In the genomic region with DNA sequence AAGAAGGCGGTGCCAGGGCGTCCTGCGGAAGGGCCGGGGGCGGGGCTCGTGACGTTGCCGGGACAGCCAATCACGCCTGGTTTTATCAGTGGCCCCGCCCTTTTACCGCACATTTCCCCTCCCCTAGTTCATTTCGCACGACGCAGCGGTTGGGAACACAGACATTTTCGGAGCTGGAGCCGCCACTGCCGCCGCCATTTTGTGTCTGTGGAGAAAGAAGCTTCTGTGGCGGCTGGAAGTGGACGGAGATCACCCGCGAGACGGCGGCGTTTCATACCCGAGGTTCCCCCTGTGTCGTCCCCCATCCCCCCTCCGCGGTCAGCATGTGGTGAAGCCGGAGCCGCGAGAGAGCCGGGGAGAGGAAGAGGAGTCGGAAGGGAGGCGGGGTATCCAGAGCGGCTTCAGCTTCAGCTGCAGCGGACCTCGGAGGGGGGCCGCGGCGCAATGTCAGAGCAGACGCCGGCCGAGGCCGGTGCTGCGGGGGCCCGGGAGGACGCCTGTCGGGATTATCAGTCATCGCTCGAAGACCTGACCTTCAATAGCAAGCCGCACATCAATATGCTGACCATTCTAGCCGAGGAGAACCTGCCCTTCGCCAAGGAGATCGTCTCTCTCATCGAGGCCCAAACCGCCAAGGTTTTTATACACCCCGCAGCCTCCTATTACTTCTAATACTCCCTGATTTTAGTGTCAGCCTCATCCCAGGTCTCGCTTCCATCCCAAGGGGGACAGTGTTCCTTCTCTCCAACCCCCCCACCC, we compare ENCODE assay signal across 1 cellular context.
TF ChIP-seq lines count a peak whose summit lies in the region.

A gene with protein sequence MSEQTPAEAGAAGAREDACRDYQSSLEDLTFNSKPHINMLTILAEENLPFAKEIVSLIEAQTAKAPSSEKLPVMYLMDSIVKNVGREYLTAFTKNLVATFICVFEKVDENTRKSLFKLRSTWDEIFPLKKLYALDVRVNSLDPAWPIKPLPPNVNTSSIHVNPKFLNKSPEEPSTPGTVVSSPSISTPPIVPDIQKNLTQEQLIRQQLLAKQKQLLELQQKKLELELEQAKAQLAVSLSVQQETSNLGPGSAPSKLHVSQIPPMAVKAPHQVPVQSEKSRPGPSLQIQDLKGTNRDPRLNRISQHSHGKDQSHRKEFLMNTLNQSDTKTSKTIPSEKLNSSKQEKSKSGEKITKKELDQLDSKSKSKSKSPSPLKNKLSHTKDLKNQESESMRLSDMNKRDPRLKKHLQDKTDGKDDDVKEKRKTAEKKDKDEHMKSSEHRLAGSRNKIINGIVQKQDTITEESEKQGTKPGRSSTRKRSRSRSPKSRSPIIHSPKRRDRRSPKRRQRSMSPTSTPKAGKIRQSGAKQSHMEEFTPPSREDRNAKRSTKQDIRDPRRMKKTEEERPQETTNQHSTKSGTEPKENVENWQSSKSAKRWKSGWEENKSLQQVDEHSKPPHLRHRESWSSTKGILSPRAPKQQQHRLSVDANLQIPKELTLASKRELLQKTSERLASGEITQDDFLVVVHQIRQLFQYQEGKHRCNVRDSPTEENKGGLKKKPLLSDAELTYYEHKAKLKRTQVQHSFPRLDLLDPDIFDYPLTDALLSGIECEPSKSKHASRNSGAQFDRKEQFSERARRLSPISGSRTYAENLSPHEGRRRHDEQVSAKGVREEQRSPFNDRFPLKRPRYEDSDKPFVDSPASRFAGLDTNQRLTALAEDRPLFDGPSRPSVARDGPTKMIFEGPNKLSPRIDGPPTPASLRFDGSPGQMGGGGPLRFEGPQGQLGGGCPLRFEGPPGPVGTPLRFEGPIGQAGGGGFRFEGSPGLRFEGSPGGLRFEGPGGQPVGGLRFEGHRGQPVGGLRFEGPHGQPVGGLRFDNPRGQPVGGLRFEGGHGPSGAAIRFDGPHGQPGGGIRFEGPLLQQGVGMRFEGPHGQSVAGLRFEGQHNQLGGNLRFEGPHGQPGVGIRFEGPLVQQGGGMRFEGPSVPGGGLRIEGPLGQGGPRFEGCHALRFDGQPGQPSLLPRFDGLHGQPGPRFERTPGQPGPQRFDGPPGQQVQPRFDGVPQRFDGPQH (N-terminal part only) (plus strand): TSS at position 136 of the 759 bp plus-strand sequence. CDS start 309 bp downstream, at position 445.

TF ChIP-seq in K562, 482 proteins besides CTCF, POLR2A, EP300 and RAD21 (continued from another document and continues in another):
- TF ChIP-seq, protein P1, sequence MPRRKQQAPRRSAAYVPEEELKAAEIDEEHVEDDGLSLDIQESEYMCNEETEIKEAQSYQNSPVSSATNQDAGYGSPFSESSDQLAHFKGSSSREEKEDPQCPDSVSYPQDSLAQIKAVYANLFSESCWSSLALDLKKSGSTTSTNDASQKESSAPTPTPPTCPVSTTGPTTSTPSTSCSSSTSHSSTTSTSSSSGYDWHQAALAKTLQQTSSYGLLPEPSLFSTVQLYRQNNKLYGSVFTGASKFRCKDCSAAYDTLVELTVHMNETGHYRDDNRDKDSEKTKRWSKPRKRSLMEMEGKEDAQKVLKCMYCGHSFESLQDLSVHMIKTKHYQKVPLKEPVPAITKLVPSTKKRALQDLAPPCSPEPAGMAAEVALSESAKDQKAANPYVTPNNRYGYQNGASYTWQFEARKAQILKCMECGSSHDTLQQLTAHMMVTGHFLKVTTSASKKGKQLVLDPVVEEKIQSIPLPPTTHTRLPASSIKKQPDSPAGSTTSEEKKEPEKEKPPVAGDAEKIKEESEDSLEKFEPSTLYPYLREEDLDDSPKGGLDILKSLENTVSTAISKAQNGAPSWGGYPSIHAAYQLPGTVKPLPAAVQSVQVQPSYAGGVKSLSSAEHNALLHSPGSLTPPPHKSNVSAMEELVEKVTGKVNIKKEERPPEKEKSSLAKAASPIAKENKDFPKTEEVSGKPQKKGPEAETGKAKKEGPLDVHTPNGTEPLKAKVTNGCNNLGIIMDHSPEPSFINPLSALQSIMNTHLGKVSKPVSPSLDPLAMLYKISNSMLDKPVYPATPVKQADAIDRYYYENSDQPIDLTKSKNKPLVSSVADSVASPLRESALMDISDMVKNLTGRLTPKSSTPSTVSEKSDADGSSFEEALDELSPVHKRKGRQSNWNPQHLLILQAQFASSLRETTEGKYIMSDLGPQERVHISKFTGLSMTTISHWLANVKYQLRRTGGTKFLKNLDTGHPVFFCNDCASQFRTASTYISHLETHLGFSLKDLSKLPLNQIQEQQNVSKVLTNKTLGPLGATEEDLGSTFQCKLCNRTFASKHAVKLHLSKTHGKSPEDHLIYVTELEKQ (CRISPR knock-in tag; IDR thresholded peaks at IDR 0.05), result no peak
- no peak for TF ChIP-seq ZKSCAN8 (CRISPR knock-in tag; IDR thresholded peaks at IDR 0.05)
- TF ChIP-seq, protein P2, sequence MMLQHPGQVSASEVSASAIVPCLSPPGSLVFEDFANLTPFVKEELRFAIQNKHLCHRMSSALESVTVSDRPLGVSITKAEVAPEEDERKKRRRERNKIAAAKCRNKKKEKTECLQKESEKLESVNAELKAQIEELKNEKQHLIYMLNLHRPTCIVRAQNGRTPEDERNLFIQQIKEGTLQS (IDR thresholded peaks at IDR 0.05), result no peak
- TF ChIP-seq, protein P2 (CRISPR knock-in tag; conservative IDR thresholded peaks at IDR 0.05), result no peak
- TF ChIP-seq, protein P3, sequence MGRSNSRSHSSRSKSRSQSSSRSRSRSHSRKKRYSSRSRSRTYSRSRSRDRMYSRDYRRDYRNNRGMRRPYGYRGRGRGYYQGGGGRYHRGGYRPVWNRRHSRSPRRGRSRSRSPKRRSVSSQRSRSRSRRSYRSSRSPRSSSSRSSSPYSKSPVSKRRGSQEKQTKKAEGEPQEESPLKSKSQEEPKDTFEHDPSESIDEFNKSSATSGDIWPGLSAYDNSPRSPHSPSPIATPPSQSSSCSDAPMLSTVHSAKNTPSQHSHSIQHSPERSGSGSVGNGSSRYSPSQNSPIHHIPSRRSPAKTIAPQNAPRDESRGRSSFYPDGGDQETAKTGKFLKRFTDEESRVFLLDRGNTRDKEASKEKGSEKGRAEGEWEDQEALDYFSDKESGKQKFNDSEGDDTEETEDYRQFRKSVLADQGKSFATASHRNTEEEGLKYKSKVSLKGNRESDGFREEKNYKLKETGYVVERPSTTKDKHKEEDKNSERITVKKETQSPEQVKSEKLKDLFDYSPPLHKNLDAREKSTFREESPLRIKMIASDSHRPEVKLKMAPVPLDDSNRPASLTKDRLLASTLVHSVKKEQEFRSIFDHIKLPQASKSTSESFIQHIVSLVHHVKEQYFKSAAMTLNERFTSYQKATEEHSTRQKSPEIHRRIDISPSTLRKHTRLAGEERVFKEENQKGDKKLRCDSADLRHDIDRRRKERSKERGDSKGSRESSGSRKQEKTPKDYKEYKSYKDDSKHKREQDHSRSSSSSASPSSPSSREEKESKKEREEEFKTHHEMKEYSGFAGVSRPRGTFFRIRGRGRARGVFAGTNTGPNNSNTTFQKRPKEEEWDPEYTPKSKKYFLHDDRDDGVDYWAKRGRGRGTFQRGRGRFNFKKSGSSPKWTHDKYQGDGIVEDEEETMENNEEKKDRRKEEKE (IDR thresholded peaks at IDR 0.05; ENCODE audit: borderline replicate concordance in 1 of 2, control insufficient read depth in 1 of 2, low read depth in 2 of 2, low read length in 1 of 2), result no peak
- TF ChIP-seq KLF16 (IDR thresholded peaks at IDR 0.05), result no peak
- no peak for TF ChIP-seq ZSCAN29 (IDR thresholded peaks at IDR 0.05)
- no peak for TF ChIP-seq U2AF1 (optimal IDR thresholded peaks at IDR 0.05; ENCODE audit: low read depth, low read length)
- no peak for TF ChIP-seq SREBF2 (CRISPR knock-in tag; IDR thresholded peaks at IDR 0.05)
- TF ChIP-seq, protein P4, sequence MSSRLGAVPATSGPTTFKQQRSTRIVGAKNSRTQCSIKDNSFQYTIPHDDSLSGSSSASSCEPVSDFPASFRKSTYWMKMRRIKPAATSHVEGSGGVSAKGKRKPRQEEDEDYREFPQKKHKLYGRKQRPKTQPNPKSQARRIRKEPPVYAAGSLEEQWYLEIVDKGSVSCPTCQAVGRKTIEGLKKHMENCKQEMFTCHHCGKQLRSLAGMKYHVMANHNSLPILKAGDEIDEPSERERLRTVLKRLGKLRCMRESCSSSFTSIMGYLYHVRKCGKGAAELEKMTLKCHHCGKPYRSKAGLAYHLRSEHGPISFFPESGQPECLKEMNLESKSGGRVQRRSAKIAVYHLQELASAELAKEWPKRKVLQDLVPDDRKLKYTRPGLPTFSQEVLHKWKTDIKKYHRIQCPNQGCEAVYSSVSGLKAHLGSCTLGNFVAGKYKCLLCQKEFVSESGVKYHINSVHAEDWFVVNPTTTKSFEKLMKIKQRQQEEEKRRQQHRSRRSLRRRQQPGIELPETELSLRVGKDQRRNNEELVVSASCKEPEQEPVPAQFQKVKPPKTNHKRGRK (tag; IDR thresholded peaks at IDR 0.05), result no peak
- TF ChIP-seq, protein P5, sequence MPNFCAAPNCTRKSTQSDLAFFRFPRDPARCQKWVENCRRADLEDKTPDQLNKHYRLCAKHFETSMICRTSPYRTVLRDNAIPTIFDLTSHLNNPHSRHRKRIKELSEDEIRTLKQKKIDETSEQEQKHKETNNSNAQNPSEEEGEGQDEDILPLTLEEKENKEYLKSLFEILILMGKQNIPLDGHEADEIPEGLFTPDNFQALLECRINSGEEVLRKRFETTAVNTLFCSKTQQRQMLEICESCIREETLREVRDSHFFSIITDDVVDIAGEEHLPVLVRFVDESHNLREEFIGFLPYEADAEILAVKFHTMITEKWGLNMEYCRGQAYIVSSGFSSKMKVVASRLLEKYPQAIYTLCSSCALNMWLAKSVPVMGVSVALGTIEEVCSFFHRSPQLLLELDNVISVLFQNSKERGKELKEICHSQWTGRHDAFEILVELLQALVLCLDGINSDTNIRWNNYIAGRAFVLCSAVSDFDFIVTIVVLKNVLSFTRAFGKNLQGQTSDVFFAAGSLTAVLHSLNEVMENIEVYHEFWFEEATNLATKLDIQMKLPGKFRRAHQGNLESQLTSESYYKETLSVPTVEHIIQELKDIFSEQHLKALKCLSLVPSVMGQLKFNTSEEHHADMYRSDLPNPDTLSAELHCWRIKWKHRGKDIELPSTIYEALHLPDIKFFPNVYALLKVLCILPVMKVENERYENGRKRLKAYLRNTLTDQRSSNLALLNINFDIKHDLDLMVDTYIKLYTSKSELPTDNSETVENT (CRISPR knock-in tag; IDR thresholded peaks at IDR 0.05), result peak; percentile 77; the same call in 1 of the 2 replicates
- no peak for TF ChIP-seq TAL1 (IDR thresholded peaks at IDR 0.05)
- TF ChIP-seq, protein P6, sequence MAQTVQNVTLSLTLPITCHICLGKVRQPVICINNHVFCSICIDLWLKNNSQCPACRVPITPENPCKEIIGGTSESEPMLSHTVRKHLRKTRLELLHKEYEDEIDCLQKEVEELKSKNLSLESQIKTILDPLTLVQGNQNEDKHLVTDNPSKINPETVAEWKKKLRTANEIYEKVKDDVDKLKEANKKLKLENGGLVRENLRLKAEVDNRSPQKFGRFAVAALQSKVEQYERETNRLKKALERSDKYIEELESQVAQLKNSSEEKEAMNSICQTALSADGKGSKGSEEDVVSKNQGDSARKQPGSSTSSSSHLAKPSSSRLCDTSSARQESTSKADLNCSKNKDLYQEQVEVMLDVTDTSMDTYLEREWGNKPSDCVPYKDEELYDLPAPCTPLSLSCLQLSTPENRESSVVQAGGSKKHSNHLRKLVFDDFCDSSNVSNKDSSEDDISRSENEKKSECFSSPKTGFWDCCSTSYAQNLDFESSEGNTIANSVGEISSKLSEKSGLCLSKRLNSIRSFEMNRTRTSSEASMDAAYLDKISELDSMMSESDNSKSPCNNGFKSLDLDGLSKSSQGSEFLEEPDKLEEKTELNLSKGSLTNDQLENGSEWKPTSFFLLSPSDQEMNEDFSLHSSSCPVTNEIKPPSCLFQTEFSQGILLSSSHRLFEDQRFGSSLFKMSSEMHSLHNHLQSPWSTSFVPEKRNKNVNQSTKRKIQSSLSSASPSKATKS (CRISPR knock-in tag; IDR thresholded peaks at IDR 0.05), result no peak
- TF ChIP-seq KDM4B (IDR thresholded peaks at IDR 0.05; ENCODE audit: borderline replicate concordance in 2 of 2, low read depth in 1 of 2), result no peak
- TF ChIP-seq SAFB2 (IDR thresholded peaks at IDR 0.05; ENCODE audit: borderline replicate concordance, low read depth, low read length, severe bottlenecking), result no peak
- TF ChIP-seq, protein P7, sequence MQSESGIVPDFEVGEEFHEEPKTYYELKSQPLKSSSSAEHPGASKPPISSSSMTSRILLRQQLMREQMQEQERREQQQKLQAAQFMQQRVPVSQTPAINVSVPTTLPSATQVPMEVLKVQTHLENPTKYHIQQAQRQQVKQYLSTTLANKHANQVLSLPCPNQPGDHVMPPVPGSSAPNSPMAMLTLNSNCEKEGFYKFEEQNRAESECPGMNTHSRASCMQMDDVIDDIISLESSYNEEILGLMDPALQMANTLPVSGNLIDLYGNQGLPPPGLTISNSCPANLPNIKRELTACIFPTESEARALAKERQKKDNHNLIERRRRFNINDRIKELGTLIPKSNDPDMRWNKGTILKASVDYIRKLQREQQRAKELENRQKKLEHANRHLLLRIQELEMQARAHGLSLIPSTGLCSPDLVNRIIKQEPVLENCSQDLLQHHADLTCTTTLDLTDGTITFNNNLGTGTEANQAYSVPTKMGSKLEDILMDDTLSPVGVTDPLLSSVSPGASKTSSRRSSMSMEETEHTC (IDR thresholded peaks at IDR 0.05), result no peak
- no peak for TF ChIP-seq ZNF436 (CRISPR knock-in tag; IDR thresholded peaks at IDR 0.05)
- peak; percentile 13; the same call in 1 of the 2 replicates for TF ChIP-seq LCOR (CRISPR knock-in tag; IDR thresholded peaks at IDR 0.05)
- TF ChIP-seq MCM5 (IDR thresholded peaks at IDR 0.05; ENCODE audit: low read depth), result no peak
- TF ChIP-seq, protein P8, sequence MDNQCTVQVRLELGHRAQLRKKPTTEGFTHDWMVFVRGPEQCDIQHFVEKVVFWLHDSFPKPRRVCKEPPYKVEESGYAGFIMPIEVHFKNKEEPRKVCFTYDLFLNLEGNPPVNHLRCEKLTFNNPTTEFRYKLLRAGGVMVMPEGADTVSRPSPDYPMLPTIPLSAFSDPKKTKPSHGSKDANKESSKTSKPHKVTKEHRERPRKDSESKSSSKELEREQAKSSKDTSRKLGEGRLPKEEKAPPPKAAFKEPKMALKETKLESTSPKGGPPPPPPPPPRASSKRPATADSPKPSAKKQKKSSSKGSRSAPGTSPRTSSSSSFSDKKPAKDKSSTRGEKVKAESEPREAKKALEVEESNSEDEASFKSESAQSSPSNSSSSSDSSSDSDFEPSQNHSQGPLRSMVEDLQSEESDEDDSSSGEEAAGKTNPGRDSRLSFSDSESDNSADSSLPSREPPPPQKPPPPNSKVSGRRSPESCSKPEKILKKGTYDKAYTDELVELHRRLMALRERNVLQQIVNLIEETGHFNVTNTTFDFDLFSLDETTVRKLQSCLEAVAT (IDR thresholded peaks at IDR 0.05), result peak; percentile 56 to 73; a peak in 3 of 4 replicates
- TF ChIP-seq, protein P9, sequence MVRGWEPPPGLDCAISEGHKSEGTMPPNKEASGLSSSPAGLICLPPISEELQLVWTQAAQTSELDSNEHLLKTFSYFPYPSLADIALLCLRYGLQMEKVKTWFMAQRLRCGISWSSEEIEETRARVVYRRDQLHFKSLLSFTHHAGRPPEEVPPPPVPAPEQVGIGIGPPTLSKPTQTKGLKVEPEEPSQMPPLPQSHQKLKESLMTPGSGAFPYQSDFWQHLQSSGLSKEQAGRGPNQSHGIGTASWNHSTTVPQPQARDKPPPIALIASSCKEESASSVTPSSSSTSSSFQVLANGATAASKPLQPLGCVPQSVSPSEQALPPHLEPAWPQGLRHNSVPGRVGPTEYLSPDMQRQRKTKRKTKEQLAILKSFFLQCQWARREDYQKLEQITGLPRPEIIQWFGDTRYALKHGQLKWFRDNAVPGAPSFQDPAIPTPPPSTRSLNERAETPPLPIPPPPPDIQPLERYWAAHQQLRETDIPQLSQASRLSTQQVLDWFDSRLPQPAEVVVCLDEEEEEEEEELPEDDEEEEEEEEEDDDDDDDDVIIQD (CRISPR knock-in tag; IDR thresholded peaks at IDR 0.05), result 0 out of 2 replicates have a peak, but pooled peaks have one; percentile 30
- 0 out of 2 replicates have a peak, but pooled peaks have one; percentile 2 for TF ChIP-seq ZZZ3 (IDR thresholded peaks at IDR 0.05)
